In genomic region chr11:78391424-78391823, GRCh38 we compare ENCODE assay signal across 1 cellular context.
TF ChIP-seq lines count a peak whose summit lies in the region.

No MANE protein-coding gene starts in this region.

TF ChIP-seq in K562, 482 proteins besides CTCF, POLR2A, EP300 and RAD21:
- TF ChIP-seq STAT6 (CRISPR knock-in tag; IDR thresholded peaks at IDR 0.05) (no peak), GATA2 (CRISPR knock-in tag; IDR thresholded peaks at IDR 0.05) (no peak), E2F1 (CRISPR knock-in tag; IDR thresholded peaks at IDR 0.05) (no peak), ILF3 (IDR thresholded peaks at IDR 0.05; ENCODE audit: borderline replicate concordance) (no peak), FOXJ2 (tag; IDR thresholded peaks at IDR 0.05) (no peak), CREB3 (tag; conservative IDR thresholded peaks at IDR 0.05; ENCODE audit: low read depth) (no peak), ETV5 (CRISPR knock-in tag; IDR thresholded peaks at IDR 0.05; ENCODE audit: low read depth) (no peak), SLC30A9 (CRISPR knock-in tag; IDR thresholded peaks at IDR 0.05) (no peak), BRF1 (IDR thresholded peaks at IDR 0.05; ENCODE audit: borderline replicate concordance, extremely low read depth, insufficient read length) (no peak)
